Comparison of ENCODE assay signal across 14 cellular contexts in the genomic region with DNA sequence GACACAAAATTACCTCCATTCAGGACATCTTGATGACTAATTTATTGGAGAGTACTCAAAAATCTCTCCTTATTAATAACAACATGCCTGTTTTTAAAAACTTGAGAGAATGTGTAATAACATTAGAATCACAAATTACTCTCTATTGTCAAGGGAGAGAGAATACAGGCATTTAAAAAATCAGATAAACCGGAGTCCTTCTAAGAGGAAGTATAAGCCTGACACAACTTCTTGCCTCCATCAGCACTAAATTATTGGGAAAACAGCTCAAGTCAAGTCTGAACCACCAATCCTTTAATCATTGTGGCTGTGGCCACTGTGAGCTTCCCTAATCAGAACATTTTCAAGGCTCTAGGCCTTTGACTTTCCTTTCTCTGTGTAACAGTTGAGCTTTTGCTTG. TPM values are rescaled to one million over a fixed set of nuclear protein-coding genes. Genes with fewer than 3 reads are reported as not detected.
DNase-seq lines count a peak whose midpoint lies in the region; ATAC-seq and TF ChIP-seq lines count a peak whose summit lies in the region.
"Had no signal": no experiment of that assay in that cellular context is flagged by ENCODE, and none has a peak within 500 bp of the region (broad histone marks: within the 10 kb centered on the region; RNA-seq: fewer than 3 reads in every experiment).

No MANE protein-coding gene starts in this region.

- no peaks in the 10 kb centered on the region for H3K36me3 ChIP-seq in right atrium auricular region
- no peaks in the 10 kb centered on the region for H3K36me3 ChIP-seq in left lung
- H3K36me3 ChIP-seq in thoracic aorta: no peaks in the 10 kb centered on the region

- no peak overlapping the region for H3K4me3 ChIP-seq in right atrium auricular region
- H3K4me3 ChIP-seq in left lung: no peak overlapping the region
- H3K4me3 ChIP-seq in thoracic aorta: no peak overlapping the region

- H3K27ac ChIP-seq in right atrium auricular region (no peak overlapping the region), left lung (no peak overlapping the region), thoracic aorta (peak overlapping the region; percentile 17 to 49)

- H3K9me3 ChIP-seq in right atrium auricular region (no peaks in the 10 kb centered on the region), left lung (no peaks in the 10 kb centered on the region), thoracic aorta (no peaks in the 10 kb centered on the region)

- H3K4me1 ChIP-seq in right atrium auricular region (no peaks in the 10 kb centered on the region), left lung (no peaks in the 10 kb centered on the region), thoracic aorta (ENCODE audit: control insufficient read depth in 1 of 2, low read depth in 2 of 2) (peaks cover 11 to 24% of the 10 kb centered on the region in 2 donors)

- DNase-seq in left cardiac atrium (no peak), right atrium auricular region (ENCODE audit: low spot score) (no peak), amniotic epithelial cell (ENCODE audit: low read depth) (peak; percentile 46), left lung (no peak), thoracic aorta (ENCODE audit: low spot score) (no peak)
- DNase-seq in activated CD4-positive, CD25-positive, alpha-beta regulatory T cell treated with anti-CD3 and anti-CD28 coated beads, Interleukin-2, amount 50 U/mL, for 72 hours: no peak
- DNase-seq: DMS153, EL, NCI-H1694, NCI-H2107, NCI-H345, NCI-H774 had no signal

- TF ChIP-seq CTCF in right atrium auricular region (IDR thresholded peaks at IDR 0.05): no peak
- TF ChIP-seq CTCF in left lung (IDR thresholded peaks at IDR 0.05): no peak
- TF ChIP-seq CTCF in thoracic aorta (IDR thresholded peaks at IDR 0.05): no peak

- H3K27me3 ChIP-seq in right atrium auricular region (no peaks in the 10 kb centered on the region), left lung (no peaks in the 10 kb centered on the region), thoracic aorta (replicated peaks; ENCODE audit: insufficient read depth) (no peaks in the 10 kb centered on the region)

- intact Hi-C loops in left cardiac atrium (cut with DNase I): no loop called here
- intact Hi-C loops in left lung (cut with DNase I): no loop called here

- ATAC-seq in left cardiac atrium (peak; percentile 24 to 30), left lung (peak; percentile 34), thoracic aorta (ENCODE audit: insufficient number of reproducible peaks, low FRiP score, low read depth) (no peak), HG02678 (IDR thresholded peaks at IDR 0.05; ENCODE audit: unreplicated experiment) (no peak), GM21786 (IDR thresholded peaks at IDR 0.05; ENCODE audit: unreplicated experiment) (no peak)

RNA-seq across cellular contexts. Expression of a gene that starts 38.0 kb away (rescaled TPM):
- 100 to 1,000 TPM; 145 to 162 TPM for total RNA-seq in left cardiac atrium
- 100 to 1,000 TPM; 109 TPM for total RNA-seq in right atrium auricular region
- total RNA-seq in left lung: 100 to 1,000 TPM; 268 to 336 TPM
- total RNA-seq in thoracic aorta: 100 to 1,000 TPM in 1 of 2 donors, 10 to 100 TPM in 1; 94.0 to 107 TPM

Comparison
In these comparisons a context has a peak if more than half of its experiments do, and no peak if none do; other contexts are left out.
1. ATAC-seq: peak in left cardiac atrium (2 of 2) and left lung (single experiment); none in thoracic aorta (single experiment), HG02678 (single experiment) and GM21786 (single experiment).
2. H3K27ac ChIP-seq: peak in thoracic aorta (2 of 2); none in right atrium auricular region (0 of 2) and left lung (0 of 2).